2 cellular contexts compared by ENCODE assay signal in the genomic region with DNA sequence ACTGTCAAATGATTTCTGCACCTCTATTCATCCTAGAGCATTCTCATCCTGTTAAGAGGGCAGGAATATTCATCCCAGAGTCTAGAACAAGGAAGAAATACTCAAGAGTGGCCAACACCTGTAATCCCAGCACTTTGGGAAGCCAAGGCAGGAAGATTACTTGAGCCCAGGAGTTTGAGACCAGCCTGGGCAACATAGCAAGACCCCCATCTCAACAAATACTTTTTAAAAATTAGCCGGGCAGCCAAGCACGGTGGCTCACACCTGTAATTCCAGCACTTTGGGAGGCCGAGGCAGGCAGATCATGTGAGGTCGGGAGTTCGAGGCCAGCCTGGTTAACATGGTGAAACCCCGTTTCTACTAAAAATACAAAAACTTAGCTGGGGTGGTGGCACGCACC. TPM values are rescaled to one million over a fixed set of nuclear protein-coding genes. Genes with fewer than 3 reads are reported as not detected.
"Had no signal": no experiment of that assay in that cellular context is flagged by ENCODE, and none has a peak within 500 bp of the region (broad histone marks: within the 10 kb centered on the region; RNA-seq: fewer than 3 reads in every experiment).

No MANE protein-coding gene starts in this region.

RNA-seq across cellular contexts. Expression of gene RIPOR3, which starts 6.9 kb away (rescaled TPM):
- total RNA-seq: LHCN-M2, MCF 10A had no signal
